22 cellular contexts compared by ENCODE assay signal in the genomic region with DNA sequence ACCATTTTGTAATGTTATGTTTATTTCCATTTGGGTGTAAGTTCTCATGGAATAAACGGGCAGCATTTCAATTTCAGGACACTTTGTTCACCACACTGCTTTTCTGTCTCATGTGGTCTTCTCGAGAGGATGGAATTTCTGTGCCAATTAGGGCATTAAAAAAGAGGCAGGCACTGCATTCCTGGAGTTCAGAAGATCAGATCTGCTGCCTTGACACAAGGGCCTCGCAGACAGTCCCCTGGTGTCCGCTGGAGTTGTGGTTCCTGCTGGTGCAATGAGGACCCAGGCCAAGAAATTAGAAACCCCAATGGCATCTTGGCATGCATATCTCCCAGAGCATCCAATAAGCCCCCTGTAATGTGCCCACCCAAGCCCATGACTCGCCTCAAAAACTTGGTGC.
DNase-seq lines count a peak whose midpoint lies in the region; ATAC-seq, FAIRE-seq and TF ChIP-seq lines count a peak whose summit lies in the region.
"Had no signal": no experiment of that assay in that cellular context is flagged by ENCODE, and none has a peak within 500 bp of the region (broad histone marks: within the 10 kb centered on the region; RNA-seq: fewer than 3 reads in every experiment).

No MANE protein-coding gene starts in this region.

- CTCF ChIA-PET in CD8-positive, alpha-beta T cell (lab: Charles Lee), result no interaction called here

- H3K27ac Mint-ChIP-seq in CD8-positive, alpha-beta T cell, result no peak overlapping the region
- H3K27ac Mint-ChIP-seq: CD4-positive, alpha-beta memory T cell; CD4-positive, CD25-positive, alpha-beta regulatory T cell had no signal

- no peaks in the 10 kb centered on the region for H3K36me3 Mint-ChIP-seq in CD8-positive, alpha-beta T cell
- H3K36me3 Mint-ChIP-seq: CD14-positive monocyte; CD4-positive, alpha-beta memory T cell; CD4-positive, CD25-positive, alpha-beta regulatory T cell had no signal

- DNase-seq in astrocyte of the hippocampus (ENCODE audit: low read depth, low spot score) (peak; percentile 40), bronchial epithelial cell (ENCODE audit: low read depth) (no peak), thyroid gland (peak; percentile 36 to 55), T1000 (lab: John Stamatoyannopoulos, UW) (no peak)
- no peak for DNase-seq in CD8-positive, alpha-beta T cell
- DNase-seq: 8988T; ACHN; BE2C; C1 segment of cervical spinal cord; Caco-2; Calu3; CD4-positive, alpha-beta memory T cell; CD4-positive, CD25-positive, alpha-beta regulatory T cell; DMS79 treated with DMSO at 0.1 percent for 48 hours; GF-D8 had no signal

- no peak for ATAC-seq in CD8-positive, alpha-beta T cell

- no peaks in the 10 kb centered on the region for H3K4me1 Mint-ChIP-seq in CD8-positive, alpha-beta T cell (ENCODE audit: low read depth)
- H3K4me1 Mint-ChIP-seq: CD4-positive, alpha-beta memory T cell; CD4-positive, CD25-positive, alpha-beta regulatory T cell had no signal

- H3K4me3 Mint-ChIP-seq in CD8-positive, alpha-beta T cell, result no peak overlapping the region
- H3K4me3 Mint-ChIP-seq: CD14-positive monocyte; CD4-positive, alpha-beta memory T cell; CD4-positive, CD25-positive, alpha-beta regulatory T cell had no signal

- peaks cover 3% of the 10 kb centered on the region for H3K27me3 ChIP-seq in bronchial epithelial cell (ENCODE audit: control insufficient read depth, insufficient read depth, low read length)
- no peaks in the 10 kb centered on the region for H3K27me3 ChIP-seq in thyroid gland
- H3K27me3 ChIP-seq in CD8-positive, alpha-beta T cell (ENCODE audit: insufficient read depth, low read length), result no peaks in the 10 kb centered on the region
- H3K27me3 ChIP-seq: BE2C, BLaER1 had no signal

- no peaks in the 10 kb centered on the region for H3K9me3 Mint-ChIP-seq in CD8-positive, alpha-beta T cell

- TF ChIP-seq POLR2A in thyroid gland (IDR thresholded peaks at IDR 0.05), result peak in 1 of 2 donors; percentile 62

- H3K27ac ChIP-seq in thyroid gland, result peak overlapping the region; percentile 67 to 77 (median 70)
- no peak overlapping the region for H3K27ac ChIP-seq in CD8-positive, alpha-beta T cell (ENCODE audit: low read depth, low read length)
- H3K27ac ChIP-seq: BLaER1 had no signal

- H3K36me3 ChIP-seq in bronchial epithelial cell (ENCODE audit: control insufficient read depth, insufficient read depth, low read length), result no peaks in the 10 kb centered on the region
- no peaks in the 10 kb centered on the region for H3K36me3 ChIP-seq in thyroid gland
- no peaks in the 10 kb centered on the region for H3K36me3 ChIP-seq in CD8-positive, alpha-beta T cell (ENCODE audit: insufficient read depth, low read length)
- H3K36me3 ChIP-seq: BE2C, BLaER1 had no signal

- no peak overlapping the region for H3K4me3 ChIP-seq in bronchial epithelial cell (ENCODE audit: low read depth, low read length)
- H3K4me3 ChIP-seq in thyroid gland (replicated peaks in 1 of 3), result no peak overlapping the region
- H3K4me3 ChIP-seq in CD8-positive, alpha-beta T cell (ENCODE audit: low read depth, low read length), result no peak overlapping the region
- H3K4me3 ChIP-seq: BLaER1 had no signal

- peaks cover 3% of the 10 kb centered on the region for H3K27me3 Mint-ChIP-seq in CD8-positive, alpha-beta T cell (ENCODE audit: low read depth)

- 39 to 45% methylated on average over 5 of the region's 5 CpGs for WGBS in thyroid gland, 2 donors

- FAIRE-seq in bronchial epithelial cell (lab: Jason Lieb, UNC), result peak; percentile 7
- FAIRE-seq: A204.1, D721Med, G401.6, GM12891, GM19239 had no signal

- TF ChIP-seq CTCF in bronchial epithelial cell (IDR thresholded peaks at IDR 0.05; ENCODE audit: insufficient read depth, low read length, severe bottlenecking) (no peak), thyroid gland (IDR thresholded peaks at IDR 0.05) (no peak)
- no peak for TF ChIP-seq CTCF in CD8-positive, alpha-beta T cell (IDR thresholded peaks at IDR 0.05)

- H3K4me1 ChIP-seq in thyroid gland, result peaks cover 22 to 23% of the 10 kb centered on the region in 2 donors
- no peaks in the 10 kb centered on the region for H3K4me1 ChIP-seq in CD8-positive, alpha-beta T cell (ENCODE audit: insufficient read depth, low read length)
- H3K4me1 ChIP-seq: BE2C, BLaER1, Caco-2 had no signal

- intact Hi-C loops in thyroid gland (cut with DNase I), result no loop called here
- intact Hi-C loops in CD8-positive, alpha-beta T cell (cut with DNase I, micrococcal nuclease), result no loop called here

- POLR2A ChIA-PET in CD8-positive, alpha-beta T cell (lab: Charles Lee), result no interaction called here

- H3K9me3 ChIP-seq in thyroid gland, result no peaks in the 10 kb centered on the region
- no peaks in the 10 kb centered on the region for H3K9me3 ChIP-seq in CD8-positive, alpha-beta T cell (ENCODE audit: low read length)
- H3K9me3 ChIP-seq: BE2C, BLaER1, Caco-2 had no signal

Comparison
In these comparisons a context has a peak if more than half of its experiments do, and no peak if none do; other contexts are left out.
1. DNase-seq: peak in astrocyte of the hippocampus (single experiment) and thyroid gland (2 of 2); none in bronchial epithelial cell (single experiment), CD8-positive, alpha-beta T cell (0 of 7) and T1000 (single experiment).